ENCODE assay signal across 3 cellular contexts in the genomic region with DNA sequence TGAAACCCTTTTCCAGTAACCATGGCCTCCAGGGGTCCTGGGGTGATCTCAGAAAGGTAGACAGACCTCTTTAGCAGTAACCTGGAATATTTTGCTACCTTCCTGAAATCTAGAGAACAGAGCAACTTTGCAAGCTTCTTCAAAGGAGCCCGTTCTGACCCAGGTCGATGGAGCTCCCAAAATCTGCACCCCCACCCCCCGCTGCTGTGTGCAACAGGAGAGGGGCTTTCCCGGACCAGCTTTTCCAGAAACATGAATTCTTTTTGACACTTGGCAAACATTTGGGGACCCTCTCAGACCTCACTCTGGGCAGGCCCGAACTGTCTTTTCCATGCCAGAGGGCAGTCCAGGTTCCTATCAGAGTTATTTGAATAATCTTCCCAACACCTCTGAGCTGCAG.
"Had no signal": no experiment of that assay in that cellular context is flagged by ENCODE, and none has a peak within 500 bp of the region (broad histone marks: within the 10 kb centered on the region; RNA-seq: fewer than 3 reads in every experiment).

No MANE protein-coding gene starts in this region.

- DNase-seq: GDM1, GF-D8 had no signal

- H3K4me3 ChIP-seq: GM12878 had no signal
